ENCODE assay signal across 8 cellular contexts in genomic region chr4:80989921-80990544, GRCh38. TPM values are rescaled to one million over a fixed set of nuclear protein-coding genes. Genes with fewer than 3 reads are reported as not detected.
A peak's percentile ranks its signal among the peaks of the same experiment; 100 is the strongest.
DNase-seq lines count a peak whose midpoint lies in the region; ATAC-seq, FAIRE-seq and TF ChIP-seq lines count a peak whose summit lies in the region.

No MANE protein-coding gene starts in this region.

- no peak overlapping the region for H3K27ac ChIP-seq in C4-2B

- H3K27ac Mint-ChIP-seq in stimulated activated effector memory CD8-positive, alpha-beta T cell treated with anti-CD3 and anti-CD28 coated beads, Interleukin-12 subunit alpha, Interleukin-12 subunit beta, amount 100 ng/mL, for 72 hours = no peak overlapping the region

- H3K9me3 Mint-ChIP-seq in stimulated activated effector memory CD8-positive, alpha-beta T cell treated with anti-CD3 and anti-CD28 coated beads, Interleukin-12 subunit alpha, Interleukin-12 subunit beta, amount 100 ng/mL, for 72 hours = no peaks in the 10 kb centered on the region

- no peak overlapping the region for H3K4me3 Mint-ChIP-seq in stimulated activated effector memory CD8-positive, alpha-beta T cell treated with anti-CD3 and anti-CD28 coated beads, Interleukin-12 subunit alpha, Interleukin-12 subunit beta, amount 100 ng/mL, for 72 hours

- peak; percentile 86 for ATAC-seq in HG03039 (IDR thresholded peaks at IDR 0.05; ENCODE audit: unreplicated experiment)
- peak; percentile 16 for ATAC-seq in stimulated activated effector memory CD8-positive, alpha-beta T cell treated with anti-CD3 and anti-CD28 coated beads, Interleukin-12 subunit alpha, Interleukin-12 subunit beta, amount 100 ng/mL, for 72 hours

- H3K4me1 Mint-ChIP-seq in stimulated activated effector memory CD8-positive, alpha-beta T cell treated with anti-CD3 and anti-CD28 coated beads, Interleukin-12 subunit alpha, Interleukin-12 subunit beta, amount 100 ng/mL, for 72 hours = no peaks in the 10 kb centered on the region

- DNase-seq in GM12892 (ENCODE audit: insufficient read length) (no peak), NCI-H2171 (lab: John Stamatoyannopoulos, UW) (peak; percentile 18), amniotic stem cell (lab: John Stamatoyannopoulos, UW) (peak; percentile 29), iPS-NIHi7 (ENCODE audit: extremely low spot score) (peak; percentile 42), T-helper 9 cell (no peak)
- DNase-seq in stimulated activated effector memory CD8-positive, alpha-beta T cell treated with anti-CD3 and anti-CD28 coated beads, Interleukin-12 subunit alpha, Interleukin-12 subunit beta, amount 100 ng/mL, for 72 hours (ENCODE audit: low spot score in 2 of 2) = peak in 1 of 2 donors; percentile 6

- TF ChIP-seq POLR2A in GM12892 (IDR thresholded peaks at IDR 0.05; ENCODE audit: low read depth, low read length) = no peak

- FAIRE-seq in GM12892 (lab: Jason Lieb, UNC) = peak; percentile 88

- no peaks in the 10 kb centered on the region for H3K36me3 Mint-ChIP-seq in stimulated activated effector memory CD8-positive, alpha-beta T cell treated with anti-CD3 and anti-CD28 coated beads, Interleukin-12 subunit alpha, Interleukin-12 subunit beta, amount 100 ng/mL, for 72 hours

- TF ChIP-seq CTCF in C4-2B (conservative IDR thresholded peaks at IDR 0.05) = peak; percentile 77

RNA-seq across cellular contexts. Expression of gene BMP3, which starts 40.5 kb away (rescaled TPM):
- not detected for polyA plus RNA-seq in GM12892 (2012; ENCODE audit: missing spikeins)

Comparison
In these comparisons a context has a peak if more than half of its experiments do, and no peak if none do; other contexts are left out.
1. DNase-seq: peak in NCI-H2171 (single experiment), amniotic stem cell (single experiment) and iPS-NIHi7 (single experiment); none in GM12892 (single experiment) and T-helper 9 cell (single experiment).